In genomic region chr7:70743531-70743930, GRCh38 we compare ENCODE assay signal across 21 cellular contexts.
"Had no signal": no experiment of that assay in that cellular context is flagged by ENCODE, and none has a peak within 500 bp of the region (broad histone marks: within the 10 kb centered on the region; RNA-seq: fewer than 3 reads in every experiment).

No MANE protein-coding gene starts in this region.

- DNase-seq: colonic mucosa; dermis blood vessel endothelial cell; endodermal cell; erythroblast; heart right ventricle; hypothalamus; islet precursor cell; mucosa of descending colon; naive thymus-derived CD8-positive, alpha-beta T cell; nucleus accumbens; ovary; right cardiac atrium; stimulated activated CD4-positive, alpha-beta T cell treated with anti-CD3 and anti-CD28 coated beads, Interleukin-2, amount 100 ng/mL, for 48 hours; stimulated activated CD8-positive, alpha-beta memory T cell treated with anti-CD3 and anti-CD28 coated beads, Interleukin-4, amount 100 ng/mL, for 48 hours; stimulated activated naive CD8-positive, alpha-beta T cell treated with anti-CD3 and anti-CD28 coated beads, Interleukin-15, Interleukin-2, amounts not matched to agents 100 U/mL and 50 U/mL, for 24 hours; tibial artery; upper lobe of right lung had no signal

- H2AFZ ChIP-seq: neural progenitor cell had no signal

- H3K9me3 ChIP-seq: colonic mucosa, heart right ventricle, mucosa of descending colon, ovary, tibial artery, upper lobe of right lung had no signal

- H3K27ac ChIP-seq: colonic mucosa, heart right ventricle, neural progenitor cell, tibial artery, upper lobe of right lung had no signal

- H3K36me3 ChIP-seq: colonic mucosa, heart right ventricle, neural progenitor cell, ovary, tibial artery, upper lobe of right lung had no signal

- H3K4me3 ChIP-seq: colonic mucosa, heart right ventricle, mucosa of descending colon, neural progenitor cell, ovary, smooth muscle cell, tibial artery, upper lobe of right lung had no signal

- H3K9me3 Mint-ChIP-seq: endodermal cell; naive thymus-derived CD8-positive, alpha-beta T cell; neural progenitor cell; stimulated activated effector memory CD8-positive, alpha-beta T cell treated with anti-CD3 and anti-CD28 coated beads, Interleukin-12 subunit alpha, Interleukin-12 subunit beta, amount 100 ng/mL, for 72 hours had no signal

- H3K27me3 Mint-ChIP-seq: naive thymus-derived CD8-positive, alpha-beta T cell had no signal

- H3K4me3 Mint-ChIP-seq: endodermal cell; naive thymus-derived CD8-positive, alpha-beta T cell; neural progenitor cell had no signal

- H3K4me2 ChIP-seq: neural progenitor cell, smooth muscle cell had no signal

- H3K27ac Mint-ChIP-seq: endodermal cell; naive thymus-derived CD8-positive, alpha-beta T cell had no signal

- ATAC-seq: heart right ventricle; left lobe of liver; mucosa of descending colon; naive thymus-derived CD8-positive, alpha-beta T cell; right cardiac atrium; stimulated activated naive CD8-positive, alpha-beta T cell treated with anti-CD3 and anti-CD28 coated beads, Interleukin-15, Interleukin-2, amounts not matched to agents 100 U/mL and 50 U/mL, for 24 hours; upper lobe of right lung had no signal

- H3K27me3 ChIP-seq: colonic mucosa, heart right ventricle, neural progenitor cell, ovary, tibial artery, upper lobe of right lung had no signal

- H3K4me1 ChIP-seq: colonic mucosa had no signal

- H3K9ac ChIP-seq: neural progenitor cell had no signal

- H3K36me3 Mint-ChIP-seq: naive thymus-derived CD8-positive, alpha-beta T cell had no signal
